8 cellular contexts compared by ENCODE assay signal in genomic region chrX:154886069-154886788, GRCh38. TPM values are rescaled to one million over a fixed set of nuclear protein-coding genes. Genes with fewer than 3 reads are reported as not detected.
DNase-seq lines count a peak whose midpoint lies in the region; ATAC-seq and TF ChIP-seq lines count a peak whose summit lies in the region.
"Not testable (repeated sequence)": the region's sequence is repeated elsewhere in the genome, so short reads cannot be mapped to it uniquely, and the experiment has no call there.

Gene F8A1 (plus strand): TSS chrX:154886355. CDS start chrX:154886375, 20 bp downstream.

- intact Hi-C loops in HCT116 (cut with micrococcal nuclease); activated naive CD4-positive, alpha-beta T cell treated with anti-CD3 and anti-CD28 coated beads for 36 hours (cut with micrococcal nuclease); left ventricle myocardium inferior (cut with micrococcal nuclease); aorta (cut with DNase I): not testable (repeated sequence)

- CTCF ChIA-PET in HCT116 (lab: Charles Lee); activated naive CD4-positive, alpha-beta T cell treated with anti-CD3 and anti-CD28 coated beads for 36 hours (lab: Charles Lee): not testable (repeated sequence)

- not testable (repeated sequence) for H3K9ac ChIP-seq in HCT116 (ENCODE audit: low read length)

- not testable (repeated sequence) for H3K4me3 ChIP-seq in HCT116 (replicated peaks in 1 of 2; ENCODE audit: low read depth in 1 of 2, low read length in 2 of 2); aorta (ENCODE audit: low read length in 2 of 2)
- peak within 1 kb of the TSS; percentile 58 for H3K4me3 ChIP-seq in left ventricle myocardium inferior

- not testable (repeated sequence) for H3K9me3 Mint-ChIP-seq in activated naive CD4-positive, alpha-beta T cell treated with anti-CD3 and anti-CD28 coated beads for 36 hours

- 0 to 20% methylated on average over 1 to 18 of the region's 91 CpGs for WGBS in aorta, 2 donors

- not testable (repeated sequence) for H3K4me3 Mint-ChIP-seq in activated naive CD4-positive, alpha-beta T cell treated with anti-CD3 and anti-CD28 coated beads for 36 hours

- DNase-seq in HCT116 (ENCODE audit: low read depth, low spot score): not testable (repeated sequence)
- DNase-seq in activated CD4-positive, alpha-beta T cell treated with anti-CD3 and anti-CD28 coated beads for 1 hour: peak; percentile 8
- peak; percentile 60 for DNase-seq in activated naive CD4-positive, alpha-beta T cell treated with anti-CD3 and anti-CD28 coated beads for 36 hours
- DNase-seq in left ventricle myocardium inferior (peak; percentile 45), aorta (peak in 1 of 2 donors; percentile 53)
- peak; percentile 14 to 42 for DNase-seq in stimulated activated CD4-positive, alpha-beta T cell treated with anti-CD3 and anti-CD28 coated beads, Interleukin-12 subunit alpha, Interleukin-12 subunit beta, amount 100 ng/mL, for 24 hours (ENCODE audit: low read depth in 2 of 2)

- H3K27ac ChIP-seq in HCT116 (ENCODE audit: low read depth, low read length); aorta (ENCODE audit: low read depth in 1 of 2, low read length in 2 of 2): not testable (repeated sequence)
- H3K27ac ChIP-seq in left ventricle myocardium inferior (replicated peaks): peak within 1 kb of the TSS; percentile 63

- ATAC-seq in GM18870 (IDR thresholded peaks at IDR 0.05; ENCODE audit: unreplicated experiment): peak; percentile 51
- ATAC-seq in HCT116: peak; percentile 89
- ATAC-seq in HG03442 (IDR thresholded peaks at IDR 0.05; ENCODE audit: unreplicated experiment): peak; percentile 78
- peak; percentile 67 for ATAC-seq in aorta (ENCODE audit: low FRiP score)

- H3K36me3 ChIP-seq in HCT116 (ENCODE audit: control insufficient read depth in 1 of 2, insufficient read depth in 2 of 2, low read length in 2 of 2); left ventricle myocardium inferior; aorta (ENCODE audit: control insufficient read depth in 1 of 2, insufficient read depth in 2 of 2, low read length in 1 of 2): not testable (repeated sequence)

- not testable (repeated sequence) for BruUV-seq in HCT116 (replicated peaks; lab: Mats Ljungman, UMichigan)

- not testable (repeated sequence) for H3K9me3 ChIP-seq in HCT116 (ENCODE audit: control insufficient read depth in 1 of 2, insufficient read depth in 1 of 2, low read depth in 1 of 2, low read length in 2 of 2); left ventricle myocardium inferior (replicated peaks); aorta (ENCODE audit: control insufficient read depth, low read length)

- not testable (repeated sequence) for TF ChIP-seq RAD21 in HCT116 (IDR thresholded peaks at IDR 0.05; ENCODE audit: low read depth)

- not testable (repeated sequence) for H3K9me2 ChIP-seq in HCT116 (ENCODE audit: insufficient read depth)

- POLR2A ChIA-PET in HCT116 (lab: Charles Lee): not testable (repeated sequence)

- RAD21 ChIA-PET in HCT116 (lab: Charles Lee; ENCODE audit: low non-redundant PET in 1 of 2, low total read pairs in 2 of 2, uncharacterized antibody in 2 of 2, unreplicated experiment in 2 of 2): not testable (repeated sequence)

- H3K36me3 Mint-ChIP-seq in activated naive CD4-positive, alpha-beta T cell treated with anti-CD3 and anti-CD28 coated beads for 36 hours (ENCODE audit: low read depth): not testable (repeated sequence)

- not testable (repeated sequence) for H3K4me1 ChIP-seq in HCT116 (ENCODE audit: control insufficient read depth in 1 of 2, insufficient read depth in 2 of 2, low read length in 2 of 2); left ventricle myocardium inferior; aorta (ENCODE audit: control insufficient read depth in 1 of 2, insufficient read depth in 2 of 2, low read length in 2 of 2)

- H3K27me3 Mint-ChIP-seq in activated naive CD4-positive, alpha-beta T cell treated with anti-CD3 and anti-CD28 coated beads for 36 hours (ENCODE audit: low read depth): not testable (repeated sequence)

- TF ChIP-seq POLR2A in HCT116 (IDR thresholded peaks at IDR 0.05; ENCODE audit: borderline replicate concordance, extremely low read depth, insufficient read depth, insufficient read length): not testable (repeated sequence)

- H3K27me3 ChIP-seq in HCT116 (ENCODE audit: insufficient read depth, low read length); left ventricle myocardium inferior (ENCODE audit: low read depth); aorta (ENCODE audit: control insufficient read depth in 1 of 2, insufficient read depth in 2 of 2, low read length in 1 of 2): not testable (repeated sequence)

- H4K20me1 ChIP-seq in HCT116 (ENCODE audit: insufficient read depth): not testable (repeated sequence)

- H3K4me1 Mint-ChIP-seq in activated naive CD4-positive, alpha-beta T cell treated with anti-CD3 and anti-CD28 coated beads for 36 hours (ENCODE audit: low read depth): not testable (repeated sequence)

- TF ChIP-seq CTCF in HCT116 (IDR thresholded peaks at IDR 0.05 in 2 of 3, conservative IDR thresholded peaks at IDR 0.05 in 1 of 3; ENCODE audit: borderline replicate concordance in 1 of 3, insufficient read depth in 1 of 3, low read depth in 2 of 3, low read length in 2 of 3); left ventricle myocardium inferior (IDR thresholded peaks at IDR 0.05; ENCODE audit: borderline replicate concordance): not testable (repeated sequence)

- H2AFZ ChIP-seq in HCT116 (ENCODE audit: low read depth, low read length, poor library complexity, severe bottlenecking): not testable (repeated sequence)

- H3K79me2 ChIP-seq in HCT116 (ENCODE audit: insufficient read depth, low read length): not testable (repeated sequence)

- peak within 1 kb of the TSS; percentile 35; the same call in 1 of the 2 replicates for H3K4me2 ChIP-seq in HCT116 (ENCODE audit: low read length)

- H3K27ac Mint-ChIP-seq in activated naive CD4-positive, alpha-beta T cell treated with anti-CD3 and anti-CD28 coated beads for 36 hours: not testable (repeated sequence)

RNA-seq across cellular contexts. Expression of gene F8A1, which starts in this region (rescaled TPM):
- total RNA-seq in HCT116 (2021; ENCODE audit: unreplicated experiment): 28.8 TPM
- 21.8 and 26.7 TPM in 2 replicates for polyA plus RNA-seq in HCT116 (2012)
- 10 to 100 TPM; 33.7 to 35.0 TPM for total RNA-seq in activated naive CD4-positive, alpha-beta T cell treated with anti-CD3 and anti-CD28 coated beads for 36 hours
- 30.3 TPM for total RNA-seq in left ventricle myocardium inferior
- total RNA-seq in aorta: 10 to 100 TPM; 16.7 to 24.6 TPM
- 10 to 100 TPM; 14.7 to 15.5 TPM for polyA plus RNA-seq in aorta
